ENCODE assay signal across 18 cellular contexts in genomic region chr4:7912826-7913225, GRCh38.
"Had no signal": no experiment of that assay in that cellular context is flagged by ENCODE, and none has a peak within 500 bp of the region (broad histone marks: within the 10 kb centered on the region; RNA-seq: fewer than 3 reads in every experiment).

No MANE protein-coding gene starts in this region.

- H3K27me3 Mint-ChIP-seq: activated naive CD8-positive, alpha-beta T cell treated with anti-CD3 and anti-CD28 coated beads, Interleukin-2, amount 10 ng/mL, durations not matched to agents 7 days and 5 days; effector memory CD8-positive, alpha-beta T cell had no signal

- H3K36me3 ChIP-seq: breast epithelium, left lung, upper lobe of left lung had no signal

- FAIRE-seq: kidney had no signal

- H3K27me3 ChIP-seq: breast epithelium, left lung, upper lobe of left lung had no signal

- ATAC-seq: activated CD4-positive, CD25-positive, alpha-beta regulatory T cell treated with anti-CD3 and anti-CD28 coated beads, Interleukin-2, amount 50 U/mL, for 24 hours; effector memory CD8-positive, alpha-beta T cell; left lung; naive thymus-derived CD4-positive, alpha-beta T cell had no signal

- H3K27ac Mint-ChIP-seq: activated naive CD8-positive, alpha-beta T cell treated with anti-CD3 and anti-CD28 coated beads, Interleukin-2, amount 10 ng/mL, durations not matched to agents 7 days and 5 days; effector memory CD8-positive, alpha-beta T cell; naive thymus-derived CD4-positive, alpha-beta T cell had no signal

- H3K27ac ChIP-seq: breast epithelium, left lung, skin epidermis, upper lobe of left lung had no signal

- DNase-seq: activated naive CD4-positive, alpha-beta T cell; activated naive CD8-positive, alpha-beta T cell treated with anti-CD3 and anti-CD28 coated beads, Interleukin-2, amount 10 ng/mL, durations not matched to agents 7 days and 5 days; activated T-cell treated with anti-CD3 and anti-CD28 coated beads for 4 hours; dermis blood vessel endothelial cell; effector memory CD8-positive, alpha-beta T cell; kidney; left lung; mammary epithelial cell; naive thymus-derived CD4-positive, alpha-beta T cell; retina; stimulated activated CD4-positive, alpha-beta T cell treated with anti-CD3 and anti-CD28 coated beads, Interleukin-4, amount 100 ng/mL, for 4 hours; stimulated activated CD8-positive, alpha-beta memory T cell treated with anti-CD3 and anti-CD28 coated beads, Interleukin-4, amount 100 ng/mL, for 48 hours; stimulated activated naive CD4-positive, alpha-beta T cell treated with Interleukin-2 at 50 U/mL for 16 hours; T-helper 9 cell; upper lobe of left lung had no signal

- H3K9me3 ChIP-seq: breast epithelium, left lung, upper lobe of left lung had no signal

- H3K4me3 Mint-ChIP-seq: activated naive CD8-positive, alpha-beta T cell treated with anti-CD3 and anti-CD28 coated beads, Interleukin-2, amount 10 ng/mL, durations not matched to agents 7 days and 5 days; effector memory CD8-positive, alpha-beta T cell; naive thymus-derived CD4-positive, alpha-beta T cell had no signal

- H3K9me3 Mint-ChIP-seq: activated naive CD8-positive, alpha-beta T cell treated with anti-CD3 and anti-CD28 coated beads, Interleukin-2, amount 10 ng/mL, durations not matched to agents 7 days and 5 days; effector memory CD8-positive, alpha-beta T cell had no signal

- H3K4me3 ChIP-seq: breast epithelium, left lung, skin epidermis, upper lobe of left lung had no signal
